Comparison of ENCODE assay signal across 8 cellular contexts in the genomic region with DNA sequence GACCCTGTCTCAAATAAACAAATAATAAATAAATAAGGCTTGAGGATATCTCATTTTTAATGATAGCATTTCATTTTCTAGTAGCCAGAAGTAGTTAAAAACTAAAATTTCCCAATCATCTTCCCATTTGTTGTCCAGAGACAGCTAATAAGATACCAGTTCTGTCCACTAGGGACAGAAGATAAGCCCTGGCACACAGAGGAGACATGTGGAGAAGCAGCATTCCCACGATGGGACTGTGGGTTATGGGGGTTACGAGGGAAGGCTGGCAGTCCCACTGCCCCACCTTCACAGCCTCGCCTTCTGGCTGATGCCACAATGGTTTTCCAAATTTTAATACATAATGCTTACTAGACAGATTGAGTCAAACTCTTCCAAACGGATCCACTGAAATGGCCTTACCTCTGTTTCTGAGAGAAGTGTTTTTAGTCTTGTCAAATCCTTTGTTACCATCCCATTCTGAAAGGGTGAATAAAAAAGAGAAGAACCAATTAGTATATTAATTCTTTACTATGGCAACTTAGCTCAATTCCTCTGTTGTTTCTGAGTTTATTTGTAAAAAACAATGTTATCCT. TPM values are rescaled to one million over a fixed set of nuclear protein-coding genes. Genes with fewer than 3 reads are reported as not detected.
DNase-seq lines count a peak whose midpoint lies in the region; ATAC-seq and TF ChIP-seq lines count a peak whose summit lies in the region.

No MANE protein-coding gene starts in this region.

- H2BK15ac ChIP-seq in mesenchymal stem cell (ENCODE audit: low read depth, poor library complexity, severe bottlenecking) = no peak overlapping the region

- no peak overlapping the region for H3K23ac ChIP-seq in mesenchymal stem cell (ENCODE audit: low read length in 2 of 2)

- H3K18ac ChIP-seq in mesenchymal stem cell (ENCODE audit: low read depth in 1 of 2, low read length in 2 of 2) = no peak overlapping the region

- no peak for ATAC-seq in CD8-positive, alpha-beta T cell
- ATAC-seq in GM21619 (IDR thresholded peaks at IDR 0.05; ENCODE audit: unreplicated experiment) (no peak), HG03108 (IDR thresholded peaks at IDR 0.05; ENCODE audit: unreplicated experiment) (no peak)

- H3K9ac ChIP-seq in mesenchymal stem cell (ENCODE audit: low read length) = no peak overlapping the region

- peaks cover 70% of the 10 kb centered on the region for H3K36me3 Mint-ChIP-seq in CD8-positive, alpha-beta T cell

- H3K27ac ChIP-seq in CD8-positive, alpha-beta T cell (ENCODE audit: low read depth, low read length) = no peak overlapping the region
- H3K27ac ChIP-seq in ascending aorta (no peak overlapping the region), mesenchymal stem cell (ENCODE audit: low read length, poor library complexity, severe bottlenecking) (no peak overlapping the region)

- no peak overlapping the region for H3K4me3 ChIP-seq in CD8-positive, alpha-beta T cell (ENCODE audit: low read depth, low read length)
- H3K4me3 ChIP-seq in HFF-Myc (replicated peaks; ENCODE audit: low read depth, low read length) (no peak overlapping the region), ascending aorta (no peak overlapping the region), mesenchymal stem cell (ENCODE audit: insufficient read depth in 1 of 2, low read depth in 1 of 2, low read length in 2 of 2) (no peak overlapping the region)

- peaks cover 23% of the 10 kb centered on the region for H3K79me1 ChIP-seq in mesenchymal stem cell (replicated peaks; ENCODE audit: low read length, poor library complexity, severe bottlenecking)

- H3K27me3 ChIP-seq in CD8-positive, alpha-beta T cell (ENCODE audit: insufficient read depth, low read length) = no peaks in the 10 kb centered on the region
- H3K27me3 ChIP-seq in ascending aorta (no peaks in the 10 kb centered on the region), mesenchymal stem cell (ENCODE audit: control insufficient read depth in 1 of 2, insufficient read depth in 1 of 2, low read length in 2 of 2) (no peaks in the 10 kb centered on the region)

- H3K36me3 ChIP-seq in CD8-positive, alpha-beta T cell (ENCODE audit: insufficient read depth, low read length) = peaks cover 19% of the 10 kb centered on the region
- H3K36me3 ChIP-seq in ascending aorta (peaks cover 16 to 30% of the 10 kb centered on the region in 2 donors), mesenchymal stem cell (ENCODE audit: control insufficient read depth in 1 of 2, insufficient read depth in 2 of 2, low read depth in 1 of 2, low read length in 2 of 2) (peaks cover 15 to 71% of the 10 kb centered on the region in 2 experiments)

- no peak overlapping the region for H3K4me2 ChIP-seq in mesenchymal stem cell (ENCODE audit: low read length, poor library complexity, severe bottlenecking)

- H3K14ac ChIP-seq in mesenchymal stem cell (ENCODE audit: low read length in 2 of 2) = no peak overlapping the region

- no peak overlapping the region for H3K4me3 Mint-ChIP-seq in CD8-positive, alpha-beta T cell

- TF ChIP-seq CTCF in CD8-positive, alpha-beta T cell (IDR thresholded peaks at IDR 0.05) = peak; percentile 55
- TF ChIP-seq CTCF in HFF-Myc (IDR thresholded peaks at IDR 0.05; ENCODE audit: low read depth, low read length, missing control alignments) (peak; percentile 58), ascending aorta (IDR thresholded peaks at IDR 0.05) (peak in 2 of 3 experiments; percentile 15 to 23)

- intact Hi-C loops in CD8-positive, alpha-beta T cell (cut with DNase I, micrococcal nuclease) = no loop called here
- intact Hi-C loops in ascending aorta (cut with DNase I) = no loop called here

- peaks cover 28% of the 10 kb centered on the region for H3K4me1 Mint-ChIP-seq in CD8-positive, alpha-beta T cell (ENCODE audit: low read depth)

- no peak overlapping the region for H2AK5ac ChIP-seq in mesenchymal stem cell (ENCODE audit: low read length, severe bottlenecking)

- no peak overlapping the region for H3K27ac Mint-ChIP-seq in CD8-positive, alpha-beta T cell

- H4K8ac ChIP-seq in mesenchymal stem cell (ENCODE audit: low read length) = no peak overlapping the region

- no peak overlapping the region for H2AFZ ChIP-seq in mesenchymal stem cell (ENCODE audit: low read depth, low read length)

- DNase-seq in CD8-positive, alpha-beta T cell = no peak
- DNase-seq in HFF-Myc (ENCODE audit: extremely low read depth, low read depth) (no peak), ascending aorta (ENCODE audit: low spot score in 2 of 2) (no peak), mesenchymal stem cell (peak; percentile 26), NCI-H2107 treated with DMSO at 0.1 percent for 48 hours (lab: John Stamatoyannopoulos, UW; ENCODE audit: unreplicated experiment) (no peak), T-helper 1 cell (no peak)

- 75% methylated on average over 1 of the region's 4 CpGs for WGBS in mesenchymal stem cell

- H2BK120ac ChIP-seq in mesenchymal stem cell (ENCODE audit: low read depth, low read length) = no peak overlapping the region

- H3K4me1 ChIP-seq in CD8-positive, alpha-beta T cell (ENCODE audit: insufficient read depth, low read length) = no peaks in the 10 kb centered on the region
- H3K4me1 ChIP-seq in ascending aorta (no peaks in the 10 kb centered on the region), mesenchymal stem cell (ENCODE audit: control insufficient read depth, insufficient read depth, low read depth, low read length) (peaks cover 2% of the 10 kb centered on the region)

- POLR2A ChIA-PET in CD8-positive, alpha-beta T cell (lab: Charles Lee) = no interaction called here

- no peak overlapping the region for H3K4ac ChIP-seq in mesenchymal stem cell (ENCODE audit: low read depth in 1 of 2, low read length in 2 of 2)

- CTCF ChIA-PET in CD8-positive, alpha-beta T cell (lab: Charles Lee) = interaction anchor here (0.6 to 1.4 kb wide), 2 partner anchors 21 to 72 kb away, joined by 4 to 5 read pairs; no protein-coding TSS in a partner anchor

- H3K9me3 Mint-ChIP-seq in CD8-positive, alpha-beta T cell = no peaks in the 10 kb centered on the region

- H3K27me3 Mint-ChIP-seq in CD8-positive, alpha-beta T cell (ENCODE audit: low read depth) = no peaks in the 10 kb centered on the region

- no peak overlapping the region for H4K91ac ChIP-seq in mesenchymal stem cell (ENCODE audit: low read length)

- H2BK12ac ChIP-seq in mesenchymal stem cell (ENCODE audit: low read length in 2 of 2) = no peak overlapping the region

- no peak overlapping the region for H2BK5ac ChIP-seq in mesenchymal stem cell (ENCODE audit: low read depth, low read length, poor library complexity, severe bottlenecking)

- H3K9me3 ChIP-seq in CD8-positive, alpha-beta T cell (ENCODE audit: low read length) = no peaks in the 10 kb centered on the region
- H3K9me3 ChIP-seq in ascending aorta = no peaks in the 10 kb centered on the region
- no peaks in the 10 kb centered on the region for H3K9me3 ChIP-seq in mesenchymal stem cell (ENCODE audit: control insufficient read depth, low read length)

RNA-seq across cellular contexts. Expression of gene HELZ, which starts 44.2 kb away (rescaled TPM):
- 100 to 1,000 TPM; 108 to 116 TPM for total RNA-seq in CD8-positive, alpha-beta T cell
- total RNA-seq in ascending aorta = 36.1 TPM
- polyA plus RNA-seq in mesenchymal stem cell (2013, experiment 1 of 2) = 12.8 TPM
- 12.1 TPM for polyA plus RNA-seq in mesenchymal stem cell (2013, experiment 2 of 2)
